ENCODE assay signal across 8 cellular contexts in genomic region chr11:121321614-121322243, GRCh38. TPM values are rescaled to one million over a fixed set of nuclear protein-coding genes. Genes with fewer than 3 reads are reported as not detected.
A peak's percentile ranks its signal among the peaks of the same experiment; 100 is the strongest.
DNase-seq lines count a peak whose midpoint lies in the region; ATAC-seq and TF ChIP-seq lines count a peak whose summit lies in the region.

No MANE protein-coding gene starts in this region.

- H3K79me2 ChIP-seq in GM23338 (replicated peaks; ENCODE audit: insufficient read depth) = no peaks in the 10 kb centered on the region
- no peaks in the 10 kb centered on the region for H3K79me2 ChIP-seq in hepatocyte

- H3K4me1 ChIP-seq in GM23338 (ENCODE audit: insufficient read depth) = peaks cover 17% of the 10 kb centered on the region
- H3K4me1 ChIP-seq in hepatocyte (ENCODE audit: insufficient read depth) = peaks cover 4% of the 10 kb centered on the region

- H3K4me3 ChIP-seq in GM23338 (no peak overlapping the region), hepatocyte (no peak overlapping the region)

- H3K9me3 Mint-ChIP-seq in GM23338 = no peaks in the 10 kb centered on the region
- no peaks in the 10 kb centered on the region for H3K9me3 Mint-ChIP-seq in activated naive CD4-positive, alpha-beta T cell treated with anti-CD3 and anti-CD28 coated beads, Interleukin-2, amount 10 ng/mL, durations not matched to agents 7 days and 5 days

- peak; percentile 70 to 96 for TF ChIP-seq CTCF in GM23338 (conservative IDR thresholded peaks at IDR 0.05; ENCODE audit: low read depth in 2 of 2)
- TF ChIP-seq CTCF in hepatocyte (IDR thresholded peaks at IDR 0.05; ENCODE audit: poor library complexity) = peak; percentile 53

- no peaks in the 10 kb centered on the region for H3K36me3 Mint-ChIP-seq in GM23338 (ENCODE audit: low read depth)
- peaks cover 3% of the 10 kb centered on the region for H3K36me3 Mint-ChIP-seq in activated naive CD4-positive, alpha-beta T cell treated with anti-CD3 and anti-CD28 coated beads, Interleukin-2, amount 10 ng/mL, durations not matched to agents 7 days and 5 days

- CTCF ChIA-PET in activated naive CD4-positive, alpha-beta T cell treated with anti-CD3 and anti-CD28 coated beads, Interleukin-2, amount 10 ng/mL, durations not matched to agents 7 days and 5 days (lab: Charles Lee) = interaction anchor here (0.9 to 2.6 kb wide), 7 partner anchors 98 to 326 kb away, joined by 3 to 22 read pairs (median 3); no protein-coding TSS in a partner anchor

- peaks cover 20% of the 10 kb centered on the region; the same call in 2 of the 3 replicates for H3K4me1 Mint-ChIP-seq in GM23338
- H3K4me1 Mint-ChIP-seq in activated naive CD4-positive, alpha-beta T cell treated with anti-CD3 and anti-CD28 coated beads, Interleukin-2, amount 10 ng/mL, durations not matched to agents 7 days and 5 days = peaks cover 37% of the 10 kb centered on the region

- no peaks in the 10 kb centered on the region for H4K20me1 ChIP-seq in GM23338 (replicated peaks; ENCODE audit: insufficient read depth)
- no peaks in the 10 kb centered on the region for H4K20me1 ChIP-seq in hepatocyte (ENCODE audit: insufficient read depth, poor library complexity, severe bottlenecking)

- no peak overlapping the region for H3K27ac ChIP-seq in GM23338 (ENCODE audit: low read depth)
- H3K27ac ChIP-seq in hepatocyte = no peak overlapping the region

- H3K4me3 Mint-ChIP-seq in GM23338 = no peak overlapping the region
- H3K4me3 Mint-ChIP-seq in activated naive CD4-positive, alpha-beta T cell treated with anti-CD3 and anti-CD28 coated beads, Interleukin-2, amount 10 ng/mL, durations not matched to agents 7 days and 5 days = no peak overlapping the region

- H2AFZ ChIP-seq in GM23338 (no peak overlapping the region), hepatocyte (no peak overlapping the region)

- no peak overlapping the region for H3K27ac Mint-ChIP-seq in GM23338
- no peak overlapping the region for H3K27ac Mint-ChIP-seq in activated naive CD4-positive, alpha-beta T cell treated with anti-CD3 and anti-CD28 coated beads, Interleukin-2, amount 10 ng/mL, durations not matched to agents 7 days and 5 days

- H3F3A ChIP-seq in GM23338 (replicated peaks; ENCODE audit: low read depth) = no peaks in the 10 kb centered on the region

- 48% methylated on average over 7 of the region's 7 CpGs for WGBS in hepatocyte (ENCODE audit: low lambda C conversion rate, missing lambda C conversion rate)

- H3K4me2 ChIP-seq in GM23338 (no peak overlapping the region), hepatocyte (no peak overlapping the region)

- H3K36me3 ChIP-seq in GM23338 (ENCODE audit: insufficient read depth) = no peaks in the 10 kb centered on the region
- no peaks in the 10 kb centered on the region for H3K36me3 ChIP-seq in hepatocyte (replicated peaks; ENCODE audit: insufficient read depth, low read depth)

- DNase-seq in SIG-M5 treated with dmso at 0.1 percent for 504 hours (lab: John Stamatoyannopoulos, UW; ENCODE audit: unreplicated experiment) = peak; percentile 24
- DNase-seq in SIG-M5 (lab: John Stamatoyannopoulos, UW) = no peak
- DNase-seq in GM23338 (ENCODE audit: low spot score) = peak; percentile 79
- peak; percentile 52 for DNase-seq in NCI-H2196 (lab: John Stamatoyannopoulos, UW; ENCODE audit: unreplicated experiment)
- DNase-seq in activated naive CD4-positive, alpha-beta T cell treated with anti-CD3 and anti-CD28 coated beads, Interleukin-2, amount 10 ng/mL, durations not matched to agents 7 days and 5 days = peak; percentile 60
- DNase-seq in hepatocyte (ENCODE audit: low spot score) = peak; percentile 57
- DNase-seq in stimulated activated naive CD8-positive, alpha-beta T cell treated with anti-CD3 and anti-CD28 coated beads, Interleukin-15, Interleukin-2, amounts not matched to agents 100 U/mL and 50 U/mL, for 24 hours = peak; percentile 21
- DNase-seq in activated gamma-delta T cell treated with Interleukin-2 at 50 U/mL for 16 hours = no peak

- H3K9me2 ChIP-seq in GM23338 (ENCODE audit: insufficient read depth) = no peaks in the 10 kb centered on the region
- no peaks in the 10 kb centered on the region for H3K9me2 ChIP-seq in hepatocyte (replicated peaks; ENCODE audit: insufficient read depth)

- H3K27me3 Mint-ChIP-seq in GM23338 (ENCODE audit: insufficient read depth, low read depth, poor library complexity) = no peaks in the 10 kb centered on the region
- H3K27me3 Mint-ChIP-seq in activated naive CD4-positive, alpha-beta T cell treated with anti-CD3 and anti-CD28 coated beads, Interleukin-2, amount 10 ng/mL, durations not matched to agents 7 days and 5 days = no peaks in the 10 kb centered on the region

- H3K9me3 ChIP-seq in hepatocyte (ENCODE audit: low read depth) = no peaks in the 10 kb centered on the region

- H3K27me3 ChIP-seq in GM23338 (ENCODE audit: insufficient read depth) (no peaks in the 10 kb centered on the region), hepatocyte (peaks cover 3% of the 10 kb centered on the region)

- peak; percentile 94 for ATAC-seq in GM23338
- peak; percentile 81 for ATAC-seq in stimulated activated naive CD8-positive, alpha-beta T cell treated with anti-CD3 and anti-CD28 coated beads, Interleukin-15, Interleukin-2, amounts not matched to agents 100 U/mL and 50 U/mL, for 24 hours

TF ChIP-seq in GM23338, 12 proteins besides CTCF, POLR2A, EP300 and RAD21 (continues in another document):
- no peak for TF ChIP-seq EZH2 (IDR thresholded peaks at IDR 0.05; ENCODE audit: low read depth, unreplicated experiment)
- TF ChIP-seq CREB1 (CRISPR knock-in tag; IDR thresholded peaks at IDR 0.05; ENCODE audit: low read depth) = no peak
- no peak for TF ChIP-seq REST (IDR thresholded peaks at IDR 0.05; ENCODE audit: unreplicated experiment)
- TF ChIP-seq ETS1 (IDR thresholded peaks at IDR 0.05) = no peak
- TF ChIP-seq NANOG (IDR thresholded peaks at IDR 0.05; ENCODE audit: borderline replicate concordance) = no peak
- no peak for TF ChIP-seq ZNF331 (CRISPR knock-in tag; IDR thresholded peaks at IDR 0.05; ENCODE audit: low read depth)
- TF ChIP-seq STAT1 (IDR thresholded peaks at IDR 0.05; ENCODE audit: unreplicated experiment) = no peak
- no peak for TF ChIP-seq POLR2AphosphoS5 (IDR thresholded peaks at IDR 0.05; ENCODE audit: low read depth)

RNA-seq across cellular contexts. Expression of gene SC5D, which starts 29.2 kb away (rescaled TPM):
- total RNA-seq in GM23338 (2014; rRNA removed; shearing (Covaris generic)) = 118 and 138 TPM in 2 replicates
- polyA plus RNA-seq in GM23338 (2016; fragmentation: Nextera tagmentation; extraction: Ambion mirVana) (66.7 and 79.0 TPM in 2 replicates), hepatocyte (102 and 124 TPM in 2 replicates)
- 164 and 166 TPM in 2 replicates for total RNA-seq in hepatocyte

Comparison
In these comparisons a context has a peak if more than half of its experiments do, and no peak if none do; other contexts are left out.
1. DNase-seq: peak in SIG-M5 treated with dmso at 0.1 percent for 504 hours (single experiment), GM23338 (single experiment), NCI-H2196 (single experiment), activated naive CD4-positive, alpha-beta T cell treated with anti-CD3 and anti-CD28 coated beads, Interleukin-2, amount 10 ng/mL, durations not matched to agents 7 days and 5 days (single experiment), hepatocyte (single experiment) and stimulated activated naive CD8-positive, alpha-beta T cell treated with anti-CD3 and anti-CD28 coated beads, Interleukin-15, Interleukin-2, amounts not matched to agents 100 U/mL and 50 U/mL, for 24 hours (single experiment); none in SIG-M5 (single experiment) and activated gamma-delta T cell treated with Interleukin-2 at 50 U/mL for 16 hours (single experiment).